Comparison of ENCODE assay signal across 8 cellular contexts in genomic region chr4:113636877-113637276, GRCh38.
A peak's percentile ranks its signal among the peaks of the same experiment; 100 is the strongest.
DNase-seq lines count a peak whose midpoint lies in the region; ATAC-seq, FAIRE-seq and TF ChIP-seq lines count a peak whose summit lies in the region.

No MANE protein-coding gene starts in this region.

- BruUV-seq in GM12878 (replicated peaks; lab: Mats Ljungman, UMichigan), result no TSS peak

- RAD21 ChIA-PET in GM12878 (lab: Charles Lee; ENCODE audit: unreplicated experiment), result interaction anchor here (0.8 to 4.9 kb wide), 23 partner anchors 10 to 388 kb away, joined by 3 to 72 read pairs (median 6); no protein-coding TSS in a partner anchor

- H2AFZ ChIP-seq in OCI-LY3 (ENCODE audit: low read depth, low read length) (peak overlapping the region; percentile 55; the same call in 1 of the 2 replicates), GM12878 (ENCODE audit: control insufficient read depth, low read depth, low read length) (no peak overlapping the region)

- H3K4me3 ChIP-seq in OCI-LY3 (ENCODE audit: low read length), result peak overlapping the region; percentile 19; the same call in 1 of the 2 replicates
- H3K4me3 ChIP-seq in GM12878, result peak overlapping the region; percentile 9; the same call in 1 of the 2 replicates
- no peak overlapping the region for H3K4me3 ChIP-seq in skeletal muscle tissue (ENCODE audit: low read length in 3 of 3)

- SMC1A ChIA-PET in GM12878 (lab: Charles Lee; ENCODE audit: uncharacterized antibody, unreplicated experiment), result interaction anchor here (0.6 to 17.1 kb wide), 40 partner anchors 8 to 435 kb away, joined by 3 to 282 read pairs (median 6); no protein-coding TSS in a partner anchor

- H3K4me1 ChIP-seq in OCI-LY3 (ENCODE audit: low read length) (peaks cover 56% of the 10 kb centered on the region), GM12878 (ENCODE audit: control insufficient read depth, insufficient read depth, low read length) (peaks cover 55% of the 10 kb centered on the region), skeletal muscle tissue (ENCODE audit: control insufficient read depth in 3 of 3, insufficient read depth in 3 of 3, low read length in 3 of 3) (peaks cover 16 to 20% (median 19%) of the 10 kb centered on the region in 3 donors)

- FAIRE-seq in GM12878 (lab: Jason Lieb, UNC), result no peak

- H4K20me1 ChIP-seq in OCI-LY3 (ENCODE audit: insufficient read depth, low read length), result no peaks in the 10 kb centered on the region
- H4K20me1 ChIP-seq in GM12878 (ENCODE audit: control insufficient read depth, insufficient read depth), result no peaks in the 10 kb centered on the region

- CTCF ChIA-PET in GM12878 (lab: Yijun Ruan, JAX), result interaction anchor here (0.7 to 7.0 kb wide), 29 partner anchors 8 to 542 kb away, joined by 3 to 46 read pairs (median 5); no protein-coding TSS in a partner anchor

- no peaks in the 10 kb centered on the region for H3K79me2 ChIP-seq in OCI-LY3 (ENCODE audit: low read length)
- H3K79me2 ChIP-seq in GM12878 (ENCODE audit: control insufficient read depth, insufficient read depth, low read length), result peaks cover 17% of the 10 kb centered on the region

- peak overlapping the region; percentile 61 for H3K4me2 ChIP-seq in OCI-LY3 (ENCODE audit: low read length)
- H3K4me2 ChIP-seq in GM12878 (ENCODE audit: control insufficient read depth, insufficient read depth), result peak overlapping the region; percentile 28

- H3K36me3 ChIP-seq in OCI-LY3 (replicated peaks; ENCODE audit: low read depth, low read length) (no peaks in the 10 kb centered on the region), GM12878 (ENCODE audit: control insufficient read depth in 2 of 2, insufficient read depth in 2 of 2, low read length in 1 of 2) (peaks cover 0 to 2% of the 10 kb centered on the region in 2 experiments; a peak in 1 of 4 replicates), skeletal muscle tissue (ENCODE audit: control insufficient read depth in 3 of 3, insufficient read depth in 3 of 3, low read length in 3 of 3) (no peaks in the 10 kb centered on the region)

- H3K27me3 ChIP-seq in OCI-LY3 (ENCODE audit: low read depth, low read length) (no peaks in the 10 kb centered on the region), GM12878 (replicated peaks in 1 of 2; ENCODE audit: control insufficient read depth in 2 of 2, insufficient read depth in 2 of 2, low read length in 1 of 2) (no peaks in the 10 kb centered on the region), skeletal muscle tissue (ENCODE audit: control insufficient read depth in 3 of 3, insufficient read depth in 3 of 3, low read length in 3 of 3) (no peaks in the 10 kb centered on the region)

- no peaks in the 10 kb centered on the region for H3K9me3 ChIP-seq in OCI-LY3 (ENCODE audit: insufficient read depth, low read length)
- no peaks in the 10 kb centered on the region for H3K9me3 ChIP-seq in GM12878 (replicated peaks; ENCODE audit: control insufficient read depth, insufficient read depth, low read length)
- H3K9me3 ChIP-seq in skeletal muscle tissue (ENCODE audit: control insufficient read depth in 3 of 3, low read length in 3 of 3), result no peaks in the 10 kb centered on the region

- peak overlapping the region; percentile 36; the same call in 1 of the 2 replicates for H3K27ac ChIP-seq in OCI-LY3 (ENCODE audit: low read length)
- peak overlapping the region; percentile 16 for H3K27ac ChIP-seq in GM12878 (ENCODE audit: control insufficient read depth, insufficient read depth)
- peak overlapping the region; percentile 52 for H3K27ac ChIP-seq in skeletal muscle tissue (ENCODE audit: low read depth, low read length)

- POLR2A ChIA-PET in GM12878 (lab: Charles Lee), result interaction anchor here (1.0 to 4.0 kb wide), 10 partner anchors 22 to 284 kb away, joined by 3 to 20 read pairs (median 4); no protein-coding TSS in a partner anchor

- H3K9ac ChIP-seq in OCI-LY3 (ENCODE audit: low read length) (peak overlapping the region; percentile 37; the same call in 1 of the 2 replicates), GM12878 (ENCODE audit: control insufficient read depth, insufficient read depth, low read length) (no peak overlapping the region), skeletal muscle tissue (ENCODE audit: low read depth in 1 of 3, low read length in 3 of 3) (no peak overlapping the region)

- ATAC-seq in GM21360 (IDR thresholded peaks at IDR 0.05; ENCODE audit: unreplicated experiment) (peak; percentile 20), GM12878 (peak; percentile 41), sciatic nerve (no peak)

- peak; percentile 68 for DNase-seq in A172 (ENCODE audit: low spot score)
- no peak for DNase-seq in GM12878 (ENCODE audit: low read depth, low spot score)
- DNase-seq in sciatic nerve (ENCODE audit: low spot score), result no peak
- DNase-seq in NCI-H1694 treated with DMSO at 0.1 percent for 48 hours (lab: John Stamatoyannopoulos, UW), result no peak
- DNase-seq in CD1c-positive myeloid dendritic cell (ENCODE audit: extremely low spot score), result no peak

- no peak for TF ChIP-seq RAD21 in GM12878 (IDR thresholded peaks at IDR 0.05; ENCODE audit: insufficient read depth, low read depth, low read length)

- TF ChIP-seq CTCF in OCI-LY3 (IDR thresholded peaks at IDR 0.05; ENCODE audit: low read depth, low read length), result no peak
- TF ChIP-seq CTCF in GM12878 (IDR thresholded peaks at IDR 0.05 in 2 of 3, conservative IDR thresholded peaks at IDR 0.05 in 1 of 3; ENCODE audit: control insufficient read depth in 2 of 3, extremely low read depth in 1 of 3, insufficient read depth in 1 of 3, low read depth in 3 of 3, low read length in 3 of 3), result no peak

- TF ChIP-seq POLR2A in GM12878 (IDR thresholded peaks at IDR 0.05; ENCODE audit: low read depth, low read length), result no peak

- in situ Hi-C loops in GM12878 (cut with MboI), result no loop called here

- intact Hi-C loops in GM12878 (cut with micrococcal nuclease; ENCODE audit: unreplicated experiment), result loop anchor here (1.0 to 2.0 kb wide), 3 partner anchors 50 to 126 kb away; no protein-coding TSS in a partner anchor
- intact Hi-C loops in sciatic nerve (cut with DNase I), result no loop called here

- TF ChIP-seq EP300 in GM12878 (IDR thresholded peaks at IDR 0.05; ENCODE audit: borderline replicate concordance in 1 of 2, control insufficient read depth in 1 of 2, low read depth in 2 of 2, low read length in 2 of 2), result no peak

TF ChIP-seq in GM12878, 131 proteins besides CTCF, POLR2A, EP300 and RAD21 (continues in another document):
- TF ChIP-seq POLR2AphosphoS2 (IDR thresholded peaks at IDR 0.05; ENCODE audit: low read depth, low read length) (no peak), CBX5 (IDR thresholded peaks at IDR 0.05; ENCODE audit: low read depth) (no peak), TCF3 (IDR thresholded peaks at IDR 0.05; ENCODE audit: borderline replicate concordance, insufficient read depth, low read depth, low read length) (no peak), IKZF2 (IDR thresholded peaks at IDR 0.05) (peak in 1 of 2 experiments; percentile 35; a peak in 1 of 4 replicates), MLLT1 (IDR thresholded peaks at IDR 0.05) (peak; percentile 75), SMC3 (IDR thresholded peaks at IDR 0.05; ENCODE audit: borderline replicate concordance, low read length) (no peak), NFYA (IDR thresholded peaks at IDR 0.05; ENCODE audit: borderline replicate concordance, low read depth, low read length) (no peak), NR2F1 (conservative IDR thresholded peaks at IDR 0.05) (0 out of 2 replicates have a peak, but pooled peaks have one; percentile 19), MXI1 (IDR thresholded peaks at IDR 0.05; ENCODE audit: low read depth, low read length) (no peak), MEF2A (IDR thresholded peaks at IDR 0.05; ENCODE audit: insufficient read depth, low read depth, low read length) (no peak), LARP7 (IDR thresholded peaks at IDR 0.05) (no peak), BMI1 (IDR thresholded peaks at IDR 0.05; ENCODE audit: borderline replicate concordance) (no peak), CHD4 (IDR thresholded peaks at IDR 0.05) (no peak), ZBED1 (IDR thresholded peaks at IDR 0.05; ENCODE audit: borderline replicate concordance) (no peak), HDAC6 (IDR thresholded peaks at IDR 0.05; ENCODE audit: unreplicated experiment) (no peak), CREB1 (IDR thresholded peaks at IDR 0.05; ENCODE audit: low read depth) (no peak), RUNX3 (IDR thresholded peaks at IDR 0.05; ENCODE audit: low read length) (peak; percentile 82), IKZF1 (conservative IDR thresholded peaks at IDR 0.05) (peak; percentile 56), PML (IDR thresholded peaks at IDR 0.05; ENCODE audit: low read length) (no peak)

Comparison
In these comparisons a context has a peak if more than half of its experiments do, and no peak if none do; other contexts are left out.
1. H3K4me3 ChIP-seq: peak in OCI-LY3 (single experiment) and GM12878 (single experiment); none in skeletal muscle tissue (0 of 3).
2. Peak in every context shown above with its lines, with median percentiles within 50 percentile points of each other: H3K27ac ChIP-seq.